In the genomic region with DNA sequence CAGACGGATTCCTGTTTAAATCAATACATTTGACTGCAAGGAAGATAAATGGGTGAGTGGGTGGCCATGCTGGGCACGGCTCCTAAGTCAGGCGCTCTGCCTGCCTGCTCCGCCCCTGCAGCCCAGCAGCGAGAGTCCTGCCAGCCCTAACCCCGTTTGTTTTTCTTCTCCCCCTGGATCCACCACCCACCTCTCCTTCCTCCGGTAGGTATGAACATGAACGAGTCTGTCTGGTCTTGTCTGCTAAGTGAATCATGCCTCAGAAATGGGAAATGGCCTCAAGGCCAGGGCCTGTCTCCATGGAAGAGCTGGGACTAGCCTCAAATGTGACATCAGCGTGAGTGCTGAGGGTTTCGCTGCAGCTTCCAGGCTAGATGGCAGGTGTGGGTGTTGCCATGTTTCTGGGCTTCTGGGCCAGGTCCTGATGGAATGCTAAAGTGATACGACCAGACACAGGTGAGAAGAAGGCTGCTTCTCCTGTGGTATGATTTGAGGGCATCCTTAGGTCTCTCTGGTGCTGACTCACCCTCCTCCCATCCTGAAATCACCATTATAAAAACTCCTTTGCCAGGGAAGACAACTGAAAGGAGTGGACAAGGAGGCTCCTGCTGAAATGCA, we compare ENCODE assay signal across 1 cellular context.
TF ChIP-seq lines count a peak whose summit lies in the region.

No MANE protein-coding gene starts in this region.

TF ChIP-seq in WTC11, 78 proteins besides CTCF, POLR2A, EP300 and RAD21 (continued from another document):
- TF ChIP-seq, protein P1, sequence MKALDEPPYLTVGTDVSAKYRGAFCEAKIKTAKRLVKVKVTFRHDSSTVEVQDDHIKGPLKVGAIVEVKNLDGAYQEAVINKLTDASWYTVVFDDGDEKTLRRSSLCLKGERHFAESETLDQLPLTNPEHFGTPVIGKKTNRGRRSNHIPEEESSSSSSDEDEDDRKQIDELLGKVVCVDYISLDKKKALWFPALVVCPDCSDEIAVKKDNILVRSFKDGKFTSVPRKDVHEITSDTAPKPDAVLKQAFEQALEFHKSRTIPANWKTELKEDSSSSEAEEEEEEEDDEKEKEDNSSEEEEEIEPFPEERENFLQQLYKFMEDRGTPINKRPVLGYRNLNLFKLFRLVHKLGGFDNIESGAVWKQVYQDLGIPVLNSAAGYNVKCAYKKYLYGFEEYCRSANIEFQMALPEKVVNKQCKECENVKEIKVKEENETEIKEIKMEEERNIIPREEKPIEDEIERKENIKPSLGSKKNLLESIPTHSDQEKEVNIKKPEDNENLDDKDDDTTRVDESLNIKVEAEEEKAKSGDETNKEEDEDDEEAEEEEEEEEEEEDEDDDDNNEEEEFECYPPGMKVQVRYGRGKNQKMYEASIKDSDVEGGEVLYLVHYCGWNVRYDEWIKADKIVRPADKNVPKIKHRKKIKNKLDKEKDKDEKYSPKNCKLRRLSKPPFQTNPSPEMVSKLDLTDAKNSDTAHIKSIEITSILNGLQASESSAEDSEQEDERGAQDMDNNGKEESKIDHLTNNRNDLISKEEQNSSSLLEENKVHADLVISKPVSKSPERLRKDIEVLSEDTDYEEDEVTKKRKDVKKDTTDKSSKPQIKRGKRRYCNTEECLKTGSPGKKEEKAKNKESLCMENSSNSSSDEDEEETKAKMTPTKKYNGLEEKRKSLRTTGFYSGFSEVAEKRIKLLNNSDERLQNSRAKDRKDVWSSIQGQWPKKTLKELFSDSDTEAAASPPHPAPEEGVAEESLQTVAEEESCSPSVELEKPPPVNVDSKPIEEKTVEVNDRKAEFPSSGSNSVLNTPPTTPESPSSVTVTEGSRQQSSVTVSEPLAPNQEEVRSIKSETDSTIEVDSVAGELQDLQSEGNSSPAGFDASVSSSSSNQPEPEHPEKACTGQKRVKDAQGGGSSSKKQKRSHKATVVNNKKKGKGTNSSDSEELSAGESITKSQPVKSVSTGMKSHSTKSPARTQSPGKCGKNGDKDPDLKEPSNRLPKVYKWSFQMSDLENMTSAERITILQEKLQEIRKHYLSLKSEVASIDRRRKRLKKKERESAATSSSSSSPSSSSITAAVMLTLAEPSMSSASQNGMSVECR (CRISPR knock-in tag; IDR thresholded peaks at IDR 0.05; ENCODE audit: borderline replicate concordance), result no peak
- TF ChIP-seq HMGXB4 (CRISPR knock-in tag; IDR thresholded peaks at IDR 0.05), result no peak
- TF ChIP-seq, protein P2, sequence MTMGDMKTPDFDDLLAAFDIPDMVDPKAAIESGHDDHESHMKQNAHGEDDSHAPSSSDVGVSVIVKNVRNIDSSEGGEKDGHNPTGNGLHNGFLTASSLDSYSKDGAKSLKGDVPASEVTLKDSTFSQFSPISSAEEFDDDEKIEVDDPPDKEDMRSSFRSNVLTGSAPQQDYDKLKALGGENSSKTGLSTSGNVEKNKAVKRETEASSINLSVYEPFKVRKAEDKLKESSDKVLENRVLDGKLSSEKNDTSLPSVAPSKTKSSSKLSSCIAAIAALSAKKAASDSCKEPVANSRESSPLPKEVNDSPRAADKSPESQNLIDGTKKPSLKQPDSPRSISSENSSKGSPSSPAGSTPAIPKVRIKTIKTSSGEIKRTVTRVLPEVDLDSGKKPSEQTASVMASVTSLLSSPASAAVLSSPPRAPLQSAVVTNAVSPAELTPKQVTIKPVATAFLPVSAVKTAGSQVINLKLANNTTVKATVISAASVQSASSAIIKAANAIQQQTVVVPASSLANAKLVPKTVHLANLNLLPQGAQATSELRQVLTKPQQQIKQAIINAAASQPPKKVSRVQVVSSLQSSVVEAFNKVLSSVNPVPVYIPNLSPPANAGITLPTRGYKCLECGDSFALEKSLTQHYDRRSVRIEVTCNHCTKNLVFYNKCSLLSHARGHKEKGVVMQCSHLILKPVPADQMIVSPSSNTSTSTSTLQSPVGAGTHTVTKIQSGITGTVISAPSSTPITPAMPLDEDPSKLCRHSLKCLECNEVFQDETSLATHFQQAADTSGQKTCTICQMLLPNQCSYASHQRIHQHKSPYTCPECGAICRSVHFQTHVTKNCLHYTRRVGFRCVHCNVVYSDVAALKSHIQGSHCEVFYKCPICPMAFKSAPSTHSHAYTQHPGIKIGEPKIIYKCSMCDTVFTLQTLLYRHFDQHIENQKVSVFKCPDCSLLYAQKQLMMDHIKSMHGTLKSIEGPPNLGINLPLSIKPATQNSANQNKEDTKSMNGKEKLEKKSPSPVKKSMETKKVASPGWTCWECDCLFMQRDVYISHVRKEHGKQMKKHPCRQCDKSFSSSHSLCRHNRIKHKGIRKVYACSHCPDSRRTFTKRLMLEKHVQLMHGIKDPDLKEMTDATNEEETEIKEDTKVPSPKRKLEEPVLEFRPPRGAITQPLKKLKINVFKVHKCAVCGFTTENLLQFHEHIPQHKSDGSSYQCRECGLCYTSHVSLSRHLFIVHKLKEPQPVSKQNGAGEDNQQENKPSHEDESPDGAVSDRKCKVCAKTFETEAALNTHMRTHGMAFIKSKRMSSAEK (CRISPR knock-in tag; IDR thresholded peaks at IDR 0.05; ENCODE audit: borderline replicate concordance), result no peak
- TF ChIP-seq MXD4 (CRISPR knock-in tag; IDR thresholded peaks at IDR 0.05; ENCODE audit: borderline replicate concordance), result no peak
- no peak for TF ChIP-seq SOX15 (CRISPR knock-in tag; IDR thresholded peaks at IDR 0.05)
- no peak for TF ChIP-seq ZSCAN18 (CRISPR knock-in tag; IDR thresholded peaks at IDR 0.05)
- TF ChIP-seq RELA (CRISPR knock-in tag; IDR thresholded peaks at IDR 0.05; ENCODE audit: borderline replicate concordance), result no peak
- TF ChIP-seq ZNF671 (CRISPR knock-in tag; IDR thresholded peaks at IDR 0.05), result no peak
- TF ChIP-seq E2F5 (CRISPR knock-in tag; IDR thresholded peaks at IDR 0.05), result no peak
- TF ChIP-seq ZNF121 (CRISPR knock-in tag; IDR thresholded peaks at IDR 0.05), result no peak
- no peak for TF ChIP-seq ELF4 (CRISPR knock-in tag; IDR thresholded peaks at IDR 0.05; ENCODE audit: low read depth)
- TF ChIP-seq TCF7 (CRISPR knock-in tag; IDR thresholded peaks at IDR 0.05; ENCODE audit: low read depth), result no peak
- TF ChIP-seq TEAD4 (CRISPR knock-in tag; IDR thresholded peaks at IDR 0.05), result no peak
- no peak for TF ChIP-seq E2F4 (CRISPR knock-in tag; IDR thresholded peaks at IDR 0.05; ENCODE audit: borderline replicate concordance, low read depth)
